ENCODE assay signal across 8 cellular contexts in the genomic region with DNA sequence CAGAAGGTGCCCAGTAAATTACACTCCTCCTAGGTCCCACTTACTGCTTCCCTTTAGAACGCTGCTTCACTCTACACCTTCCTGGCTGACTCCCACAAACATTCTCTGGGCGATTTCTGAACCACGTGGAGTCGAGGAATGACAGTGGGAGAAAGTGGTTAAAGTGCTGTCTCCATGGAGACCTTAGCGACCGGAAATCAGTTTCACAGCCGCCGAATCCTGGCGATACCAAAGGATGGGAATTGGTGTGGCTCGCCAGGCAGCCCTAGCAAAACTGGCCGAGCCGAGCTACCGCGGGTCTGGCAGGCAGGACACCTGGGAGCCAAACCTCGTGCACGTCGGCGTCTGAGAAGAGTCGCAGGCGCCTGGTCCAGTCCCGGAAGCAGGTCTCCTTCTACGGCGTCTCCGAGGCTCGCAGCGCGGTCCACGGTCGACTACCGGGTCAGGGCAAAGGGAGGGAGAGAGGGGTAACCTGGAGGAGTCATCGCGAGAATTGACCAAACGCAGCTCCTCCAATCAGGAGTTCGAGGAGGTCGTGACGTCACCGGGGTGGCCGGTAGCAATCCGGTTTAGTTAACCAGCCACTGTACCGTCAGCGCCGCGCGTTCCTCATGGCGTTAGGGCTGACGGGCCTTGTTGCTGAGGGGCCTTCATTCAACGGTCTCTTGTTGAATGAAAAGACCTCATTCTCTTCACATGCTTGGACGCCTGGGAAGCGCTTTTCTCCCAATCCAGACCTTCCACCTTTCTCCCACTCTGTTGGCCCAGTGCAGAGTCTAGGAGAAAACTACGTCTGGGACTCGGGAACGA. TPM values are rescaled to one million over a fixed set of nuclear protein-coding genes. Genes with fewer than 3 reads are reported as not detected.
A peak's percentile ranks its signal among the peaks of the same experiment; 100 is the strongest.
DNase-seq lines count a peak whose midpoint lies in the region; ATAC-seq, FAIRE-seq and TF ChIP-seq lines count a peak whose summit lies in the region.

TSS of gene THADA (minus strand) at position 436 of the 810 bp plus-strand sequence. CDS start 3,646 bp downstream, outside the sequence.

- peak within 1 kb of the TSS; percentile 82 for H2AFZ ChIP-seq in HepG2 (ENCODE audit: low read length)

- WGBS in HepG2 (ENCODE audit: low lambda C conversion rate), result 1% methylated on average over 42 of the region's 52 CpGs

- H3K4me3 ChIP-seq in HepG2 (replicated peaks in 1 of 3; ENCODE audit: insufficient read depth in 1 of 3, low read depth in 2 of 3, low read length in 3 of 3), result peak within 1 kb of the TSS; percentile 68 to 83 (median 75)

- H3K4me2 ChIP-seq in HepG2 (ENCODE audit: low read depth, low read length), result peak within 1 kb of the TSS; percentile 86

- CTCF ChIA-PET in HepG2 (lab: Yijun Ruan, JAX; ENCODE audit: low intra/inter-chr PET ratio, low total read pairs), result interaction anchor here (1.0 to 2.8 kb wide), 3 partner anchors 10 to 17 kb away, joined by 4 to 29 read pairs (median 5); no protein-coding TSS in a partner anchor

- DNase-seq in C1 segment of cervical spinal cord (lab: John Stamatoyannopoulos, UW), result peak; percentile 86 to 98 (median 94)
- peak; percentile 84 for DNase-seq in NCI-H748 treated with DMSO at 0.1 percent for 48 hours (lab: John Stamatoyannopoulos, UW)
- DNase-seq in activated CD4-positive, alpha-beta T cell treated with anti-CD3 and anti-CD28 coated beads, Interleukin-2, amount 50 U/mL, for 4 hours, result peak; percentile 95 to 97
- DNase-seq in dermis blood vessel endothelial cell, result peak; percentile 100
- peak; percentile 99 for DNase-seq in HepG2 (ENCODE audit: low spot score)
- DNase-seq in stimulated activated CD4-positive, alpha-beta T cell treated with anti-CD3 and anti-CD28 coated beads, Interleukin-4, amount 100 ng/mL, for 1 hour, result peak; percentile 97

- POLR2A ChIA-PET in HepG2 (lab: Yijun Ruan, JAX), result interaction anchor here (0.6 to 2.2 kb wide), 39 partner anchors 9 to 803 kb away, joined by 3 to 46 read pairs (median 4); partner anchors contain the start of genes C1GALT1C1L, DYNC2LI1, HAAO and PLEKHH2

- peaks cover 2 to 4% of the 10 kb centered on the region in 2 experiments; a peak in 2 of 5 replicates for H3K36me3 ChIP-seq in HepG2 (replicated peaks in 1 of 2; ENCODE audit: control insufficient read depth in 1 of 2, insufficient read depth in 2 of 2, low read length in 2 of 2)

- H3K27ac ChIP-seq in HepG2 (ENCODE audit: extremely low read length, insufficient read depth, low read length), result peak within 1 kb of the TSS; percentile 93

- 0 out of 2 replicates have a peak, but pooled peaks have one; percentile 36 for TF ChIP-seq RAD21 in HepG2 (CRISPR knock-in tag; IDR thresholded peaks at IDR 0.05)

- peak; percentile 99 to 100 for TF ChIP-seq POLR2A in HepG2 (IDR thresholded peaks at IDR 0.05; ENCODE audit: insufficient read depth in 1 of 2, low read depth in 2 of 2, low read length in 2 of 2)

- H3K9ac ChIP-seq in HepG2 (ENCODE audit: insufficient read depth, low read depth, low read length), result peak within 1 kb of the TSS; percentile 91

- intact Hi-C loops in HepG2 (cut with micrococcal nuclease; ENCODE audit: unreplicated experiment), result loop anchor here (1.0 to 2.0 kb wide), 2 partner anchors 13 to 785 kb away; no protein-coding TSS in a partner anchor

- no peaks in the 10 kb centered on the region; a peak in 1 of 5 replicates for H3K27me3 ChIP-seq in HepG2 (ENCODE audit: control insufficient read depth in 1 of 2, insufficient read depth in 2 of 2, low read length in 2 of 2)

- TF ChIP-seq CTCF in HepG2 (CRISPR knock-in tag; IDR thresholded peaks at IDR 0.05), result no peak

- H3K79me2 ChIP-seq in HepG2 (ENCODE audit: insufficient read depth, low read length), result peaks cover 19% of the 10 kb centered on the region

- H4K20me1 ChIP-seq in HepG2 (ENCODE audit: insufficient read depth, low read length), result no peaks in the 10 kb centered on the region

- peaks cover 36% of the 10 kb centered on the region for H3K4me1 ChIP-seq in HepG2 (ENCODE audit: insufficient read depth, low read length)

- peak; percentile 86 for FAIRE-seq in HepG2 (lab: Jason Lieb, UNC)

- BruUV-seq in HepG2 (replicated peaks; lab: Mats Ljungman, UMichigan), result TSS peak; percentile 81

- H3K9me3 ChIP-seq in HepG2 (ENCODE audit: low read length), result no peaks in the 10 kb centered on the region

- in situ Hi-C loops in HepG2 (cut with HindIII; ENCODE audit: extremely low pct_ligation_motif_present, low pct_unique_long_range_greater_than_20kb), result no loop called here

- TF ChIP-seq EP300 in HepG2 (IDR thresholded peaks at IDR 0.05; ENCODE audit: low read depth in 2 of 2, low read length in 2 of 2), result peak in 1 of 2 experiments; percentile 36; a peak in 1 of 4 replicates
- peak; percentile 12; the same call in 1 of the 2 replicates for TF ChIP-seq EP300 in HepG2 (CRISPR knock-in tag; IDR thresholded peaks at IDR 0.05; ENCODE audit: borderline replicate concordance)

- peak; percentile 96 for ATAC-seq in GM19372 (IDR thresholded peaks at IDR 0.05; ENCODE audit: low read depth, unreplicated experiment)
- ATAC-seq in HG03558 (IDR thresholded peaks at IDR 0.05; ENCODE audit: extremely low read depth, unreplicated experiment), result peak; percentile 95
- ATAC-seq in HepG2, result peak; percentile 97

TF ChIP-seq in HepG2, 621 proteins besides CTCF, POLR2A, EP300 and RAD21 (continues in another document):
- TF ChIP-seq NR2F6 (IDR thresholded peaks at IDR 0.05) (peak; percentile 71), NR2F6 (CRISPR knock-in tag; IDR thresholded peaks at IDR 0.05) (peak; percentile 70), ZBTB25 (CRISPR knock-in tag; IDR thresholded peaks at IDR 0.05) (peak; percentile 91), NCOA2 (CRISPR knock-in tag; IDR thresholded peaks at IDR 0.05) (peak; percentile 55), DR1 (CRISPR knock-in tag; IDR thresholded peaks at IDR 0.05) (peak; percentile 91), ZNF512 (CRISPR knock-in tag; IDR thresholded peaks at IDR 0.05) (0 out of 2 replicates have a peak, but pooled peaks have one; percentile 28), HIVEP1 (CRISPR knock-in tag; IDR thresholded peaks at IDR 0.05) (peak; percentile 91), SSRP1 (CRISPR knock-in tag; IDR thresholded peaks at IDR 0.05) (no peak), ZFYVE20 (CRISPR knock-in tag; IDR thresholded peaks at IDR 0.05; ENCODE audit: borderline replicate concordance, low read depth) (no peak)
- TF ChIP-seq, protein P1, sequence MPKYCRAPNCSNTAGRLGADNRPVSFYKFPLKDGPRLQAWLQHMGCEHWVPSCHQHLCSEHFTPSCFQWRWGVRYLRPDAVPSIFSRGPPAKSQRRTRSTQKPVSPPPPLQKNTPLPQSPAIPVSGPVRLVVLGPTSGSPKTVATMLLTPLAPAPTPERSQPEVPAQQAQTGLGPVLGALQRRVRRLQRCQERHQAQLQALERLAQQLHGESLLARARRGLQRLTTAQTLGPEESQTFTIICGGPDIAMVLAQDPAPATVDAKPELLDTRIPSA (CRISPR knock-in tag; IDR thresholded peaks at IDR 0.05; ENCODE audit: borderline replicate concordance), result no peak

RNA-seq across cellular contexts. Expression of gene THADA, which starts in this region (rescaled TPM):
- total RNA-seq in dermis blood vessel endothelial cell (25.0 and 26.9 TPM in 2 replicates), HepG2 (2016; rRNA removed; fragmentation: Illumina TruSeq; extraction: Trizol) (21.7 and 30.9 TPM in 2 replicates)
- total RNA-seq in HepG2 (2016; cell fraction: cytosol; rRNA removed; fragmentation: Illumina TruSeq; extraction: Trizol; ENCODE audit: low read depth), result 24.1 and 25.6 TPM in 2 replicates
- 22.9 and 27.4 TPM in 2 replicates for total RNA-seq in HepG2 (2016; cell fraction: insoluble cytoplasmic fraction; rRNA removed; fragmentation: Illumina TruSeq; extraction: Trizol)
- 7.3 and 9.1 TPM in 2 replicates for total RNA-seq in HepG2 (2016; cell fraction: membrane; rRNA removed; fragmentation: Illumina TruSeq; extraction: Trizol)
- total RNA-seq in HepG2 (2016; cell fraction: nucleus; rRNA removed; fragmentation: Illumina TruSeq; extraction: Trizol), result 51.4 and 56.6 TPM in 2 replicates
- polyA plus RNA-seq in HepG2 (2011; rRNA removed), result 11.7 and 12.7 TPM in 2 replicates
- 8.3 and 8.8 TPM in 2 replicates for polyA plus RNA-seq in HepG2 (2011; cell fraction: cytosol; rRNA removed)
- polyA plus RNA-seq in HepG2 (2011; cell fraction: nucleus; rRNA removed), result 31.9 and 33.8 TPM in 2 replicates
- 9.5 and 11.6 TPM in 2 replicates for polyA plus RNA-seq in HepG2 (2012)
- 3.5 and 3.9 TPM in 2 replicates for polyA plus RNA-seq in HepG2 (2016; cell fraction: cytosol; fragmentation: Illumina TruSeq; extraction: Trizol; ENCODE audit: low read depth)
- polyA plus RNA-seq in HepG2 (2016; cell fraction: insoluble cytoplasmic fraction; fragmentation: Illumina TruSeq; extraction: Trizol; ENCODE audit: low read depth), result 16.9 and 20.5 TPM in 2 replicates
- polyA plus RNA-seq in HepG2 (2016; cell fraction: membrane; fragmentation: Illumina TruSeq; extraction: Trizol; ENCODE audit: low read depth), result 3.1 and 4.9 TPM in 2 replicates
- 44.8 and 47.2 TPM in 2 replicates for polyA plus RNA-seq in HepG2 (2016; cell fraction: nucleus; fragmentation: Illumina TruSeq; extraction: Trizol; ENCODE audit: insufficient read depth, low read depth)
- 74.0 and 88.3 TPM in 2 replicates for polyA minus RNA-seq in HepG2 (2011; rRNA and poly(A)+ RNA removed; ENCODE audit: low replicate concordance)
- 16.3 and 16.4 TPM in 2 replicates for polyA minus RNA-seq in HepG2 (2011; cell fraction: cytosol; rRNA and poly(A)+ RNA removed)
- polyA minus RNA-seq in HepG2 (2011; cell fraction: nucleus; rRNA and poly(A)+ RNA removed), result 77.4 and 82.3 TPM in 2 replicates

Comparison
In these comparisons a context has a peak if more than half of its experiments do, and no peak if none do; other contexts are left out.
1. Peak in every context shown above with its lines: DNase-seq, ATAC-seq, H3K4me3 ChIP-seq and H3K27ac ChIP-seq.